ENCODE assay signal across 8 cellular contexts in genomic region chr2:224449212-224450147, GRCh38. TPM values are rescaled to one million over a fixed set of nuclear protein-coding genes. Genes with fewer than 3 reads are reported as not detected.
A peak's percentile ranks its signal among the peaks of the same experiment; 100 is the strongest.
DNase-seq lines count a peak whose midpoint lies in the region; ATAC-seq and TF ChIP-seq lines count a peak whose summit lies in the region.

No MANE protein-coding gene starts in this region.

- WGBS in stomach, 5 donors: 32 to 46% (median 34%) methylated on average over 4 of the region's 4 CpGs

- ATAC-seq in GM18519 (IDR thresholded peaks at IDR 0.05; ENCODE audit: low FRiP score, unreplicated experiment): peak; percentile 77
- ATAC-seq in HG03520 (IDR thresholded peaks at IDR 0.05; ENCODE audit: unreplicated experiment): no peak

- H3K9me3 ChIP-seq in stomach: no peaks in the 10 kb centered on the region

- intact Hi-C loops in stomach (cut with DNase I; ENCODE audit: low total_unique reads): loop anchor here (10.0 kb wide), 1 partner anchor 85 kb away; no protein-coding TSS in a partner anchor

- TF ChIP-seq POLR2A in stomach (IDR thresholded peaks at IDR 0.05): no peak

- H3K27me3 ChIP-seq in stomach: no peaks in the 10 kb centered on the region

- TF ChIP-seq CTCF in AG09319 (IDR thresholded peaks at IDR 0.05; ENCODE audit: low read depth, low read length): peak; percentile 62
- TF ChIP-seq CTCF in stomach (IDR thresholded peaks at IDR 0.05): peak in 4 of 7 experiments; percentile 23 to 55 (median 31)

- H3K4me1 ChIP-seq in stomach: no peaks in the 10 kb centered on the region

- H3K27ac ChIP-seq in stomach: no peak overlapping the region

- TF ChIP-seq EP300 in stomach (IDR thresholded peaks at IDR 0.05): no peak

- DNase-seq in AG09319 (ENCODE audit: extremely low read depth, low read depth) (no peak), RKO (ENCODE audit: low spot score) (peak; percentile 36), fibroblast of peridontal ligament (ENCODE audit: extremely low read depth) (peak; percentile 25), stomach (no peak), NCI-H1436 treated with DMSO at 0.1 percent for 48 hours (lab: John Stamatoyannopoulos, UW) (no peak)
- DNase-seq in activated CD8-positive, alpha-beta memory T cell treated with anti-CD3 and anti-CD28 coated beads, Interleukin-2, amount 50 U/mL, for 48 hours: no peak

- H3K4me3 ChIP-seq in stomach: no peak overlapping the region

- no peaks in the 10 kb centered on the region for H3K36me3 ChIP-seq in stomach

RNA-seq across cellular contexts. Expression of gene FAM124B, which starts 47.6 kb away (rescaled TPM):
- 1 to 10 TPM in 2 of 5 donors, under 1 TPM in 1, not detected in 2; 0.72 to 6.4 (median 3.5) TPM for total RNA-seq in stomach
- polyA plus RNA-seq in stomach: under 1 TPM; 0.25 to 0.92 (median 0.56) TPM

Comparison
In these comparisons a context has a peak if more than half of its experiments do, and no peak if none do; other contexts are left out.
1. DNase-seq: peak in RKO (single experiment) and fibroblast of peridontal ligament (single experiment); none in AG09319 (single experiment), stomach (single experiment), activated CD8-positive, alpha-beta memory T cell treated with anti-CD3 and anti-CD28 coated beads, Interleukin-2, amount 50 U/mL, for 48 hours (single experiment) and NCI-H1436 treated with DMSO at 0.1 percent for 48 hours (single experiment).